Comparison of ENCODE assay signal across 11 cellular contexts in the genomic region with DNA sequence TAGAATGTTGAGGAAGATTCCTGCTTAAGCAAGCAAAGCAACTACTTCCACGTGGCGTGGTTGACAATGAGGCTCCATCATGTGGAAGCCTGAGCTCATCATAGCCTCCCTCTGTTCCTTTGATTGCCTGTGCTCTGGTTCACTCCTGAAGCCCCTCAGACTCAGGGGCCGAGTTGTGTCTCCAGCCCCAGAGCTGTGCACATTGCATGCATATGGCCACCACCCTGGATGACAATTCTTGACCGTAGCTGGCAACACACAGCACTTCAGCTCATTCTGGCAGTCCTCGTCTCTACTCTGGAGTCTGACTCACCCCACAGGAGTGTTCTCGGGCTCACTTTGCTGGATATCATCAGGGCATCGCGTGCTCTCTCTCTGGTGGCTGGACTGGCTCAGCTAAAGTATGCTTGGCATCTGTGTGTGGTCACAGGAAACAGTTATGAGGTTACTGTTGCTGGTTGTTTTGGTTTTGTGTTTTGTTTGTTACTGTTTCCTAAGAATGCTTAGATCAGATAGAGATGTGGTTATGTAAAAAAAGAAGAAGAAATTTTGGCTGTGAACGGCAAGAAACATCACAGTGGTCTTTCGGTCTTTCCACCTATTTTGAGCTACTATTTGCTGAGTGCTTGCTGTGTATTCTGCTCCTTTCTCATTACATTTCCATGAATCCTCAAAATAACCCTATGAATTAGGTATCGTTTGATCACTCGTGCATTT. TPM values are rescaled to one million over a fixed set of nuclear protein-coding genes. Genes with fewer than 3 reads are reported as not detected.
DNase-seq lines count a peak whose midpoint lies in the region; ATAC-seq and TF ChIP-seq lines count a peak whose summit lies in the region.
"Had no signal": no experiment of that assay in that cellular context is flagged by ENCODE, and none has a peak within 500 bp of the region (broad histone marks: within the 10 kb centered on the region; RNA-seq: fewer than 3 reads in every experiment).

No MANE protein-coding gene starts in this region.

- no peak overlapping the region for H3K27ac Mint-ChIP-seq in activated CD8-positive, alpha-beta T cell treated with anti-CD3 and anti-CD28 coated beads, Interleukin-2, amount 10 ng/mL, durations not matched to agents 7 days and 5 days
- no peak overlapping the region for H3K27ac Mint-ChIP-seq in activated CD8-positive, alpha-beta T cell treated with anti-CD3 and anti-CD28 coated beads for 36 hours
- H3K27ac Mint-ChIP-seq in activated T-helper 2 cell treated with anti-CD3 and anti-CD28 coated beads, Interferon-gamma antibody, Interleukin-2, Interleukin-4, amounts not matched to agents 10 μg/mL and 5 μg/mL and 100 μg/mL, durations not matched to agents 14 hours and 24 hours and 36 hours = peak overlapping the region; percentile 45
- H3K27ac Mint-ChIP-seq in activated T-cell treated with anti-CD3 and anti-CD28 coated beads, Interleukin-2, amount 50 U/mL, for 24 hours = no peak overlapping the region
- H3K27ac Mint-ChIP-seq: type B pancreatic cell had no signal

- H3K4me1 ChIP-seq in left ventricle myocardium inferior = peaks cover 29% of the 10 kb centered on the region
- H3K4me1 ChIP-seq in esophagus squamous epithelium = no peaks in the 10 kb centered on the region

- no peaks in the 10 kb centered on the region for H3K9me3 ChIP-seq in left ventricle myocardium inferior (replicated peaks)
- H3K9me3 ChIP-seq in esophagus squamous epithelium = no peaks in the 10 kb centered on the region
- H3K9me3 ChIP-seq: ovary had no signal

- no peak for DNase-seq in activated CD8-positive, alpha-beta T cell treated with anti-CD3 and anti-CD28 coated beads, Interleukin-2, amount 10 ng/mL, durations not matched to agents 7 days and 5 days
- DNase-seq in activated CD8-positive, alpha-beta T cell treated with anti-CD3 and anti-CD28 coated beads for 36 hours = no peak
- peak; percentile 51 for DNase-seq in activated T-helper 2 cell treated with anti-CD3 and anti-CD28 coated beads, Interferon-gamma antibody, Interleukin-2, Interleukin-4, amounts not matched to agents 10 μg/mL and 5 μg/mL and 100 μg/mL, durations not matched to agents 14 hours and 24 hours and 36 hours (ENCODE audit: low spot score)
- DNase-seq in left ventricle myocardium inferior = peak; percentile 46
- DNase-seq in ureter (ENCODE audit: low spot score) = peak; percentile 52
- DNase-seq in activated T-cell treated with anti-CD3 and anti-CD28 coated beads, Interleukin-2, amount 50 U/mL, for 24 hours = no peak
- no peak for DNase-seq in esophagus squamous epithelium (lab: John Stamatoyannopoulos, UW)

- H3K4me3 ChIP-seq in left ventricle myocardium inferior (no peak overlapping the region), esophagus squamous epithelium (no peak overlapping the region)
- H3K4me3 ChIP-seq: ovary had no signal

- no peak overlapping the region for H3K4me3 Mint-ChIP-seq in activated CD8-positive, alpha-beta T cell treated with anti-CD3 and anti-CD28 coated beads, Interleukin-2, amount 10 ng/mL, durations not matched to agents 7 days and 5 days
- H3K4me3 Mint-ChIP-seq in activated CD8-positive, alpha-beta T cell treated with anti-CD3 and anti-CD28 coated beads for 36 hours = no peak overlapping the region
- H3K4me3 Mint-ChIP-seq in activated T-helper 2 cell treated with anti-CD3 and anti-CD28 coated beads, Interferon-gamma antibody, Interleukin-2, Interleukin-4, amounts not matched to agents 10 μg/mL and 5 μg/mL and 100 μg/mL, durations not matched to agents 14 hours and 24 hours and 36 hours (ENCODE audit: low read depth) = peak overlapping the region; percentile 3
- no peak overlapping the region for H3K4me3 Mint-ChIP-seq in activated T-cell treated with anti-CD3 and anti-CD28 coated beads, Interleukin-2, amount 50 U/mL, for 24 hours
- H3K4me3 Mint-ChIP-seq: type B pancreatic cell had no signal

- H3K27ac ChIP-seq in left ventricle myocardium inferior (replicated peaks) (peak overlapping the region; percentile 61), esophagus squamous epithelium (no peak overlapping the region)
- H3K27ac ChIP-seq: ovary, VCaP had no signal

- H3K4me1 Mint-ChIP-seq in activated CD8-positive, alpha-beta T cell treated with anti-CD3 and anti-CD28 coated beads, Interleukin-2, amount 10 ng/mL, durations not matched to agents 7 days and 5 days (ENCODE audit: low read depth) = peaks cover 10% of the 10 kb centered on the region
- H3K4me1 Mint-ChIP-seq in activated CD8-positive, alpha-beta T cell treated with anti-CD3 and anti-CD28 coated beads for 36 hours (ENCODE audit: low read depth) = no peaks in the 10 kb centered on the region
- peaks cover 42% of the 10 kb centered on the region for H3K4me1 Mint-ChIP-seq in activated T-helper 2 cell treated with anti-CD3 and anti-CD28 coated beads, Interferon-gamma antibody, Interleukin-2, Interleukin-4, amounts not matched to agents 10 μg/mL and 5 μg/mL and 100 μg/mL, durations not matched to agents 14 hours and 24 hours and 36 hours (ENCODE audit: low read depth)
- peaks cover 1% of the 10 kb centered on the region for H3K4me1 Mint-ChIP-seq in activated T-cell treated with anti-CD3 and anti-CD28 coated beads, Interleukin-2, amount 50 U/mL, for 24 hours (ENCODE audit: low read depth)

- no peak for TF ChIP-seq CTCF in activated CD8-positive, alpha-beta T cell treated with anti-CD3 and anti-CD28 coated beads for 36 hours (IDR thresholded peaks at IDR 0.05)
- TF ChIP-seq CTCF in left ventricle myocardium inferior (IDR thresholded peaks at IDR 0.05; ENCODE audit: borderline replicate concordance) (no peak), esophagus squamous epithelium (IDR thresholded peaks at IDR 0.05) (no peak)

- POLR2A ChIA-PET in activated CD8-positive, alpha-beta T cell treated with anti-CD3 and anti-CD28 coated beads, Interleukin-2, amount 10 ng/mL, durations not matched to agents 7 days and 5 days (lab: Charles Lee) = interaction anchor here (0.6 kb wide), 1 partner anchor 389 kb away, joined by 3 read pairs; no protein-coding TSS in a partner anchor
- POLR2A ChIA-PET in activated CD8-positive, alpha-beta T cell treated with anti-CD3 and anti-CD28 coated beads for 36 hours (lab: Charles Lee) = no interaction called here

- H3K36me3 ChIP-seq in left ventricle myocardium inferior (no peaks in the 10 kb centered on the region), esophagus squamous epithelium (no peaks in the 10 kb centered on the region)
- H3K36me3 ChIP-seq: ovary had no signal

- H3K9me3 Mint-ChIP-seq in activated CD8-positive, alpha-beta T cell treated with anti-CD3 and anti-CD28 coated beads, Interleukin-2, amount 10 ng/mL, durations not matched to agents 7 days and 5 days (ENCODE audit: insufficient read depth) = no peaks in the 10 kb centered on the region
- H3K9me3 Mint-ChIP-seq in activated CD8-positive, alpha-beta T cell treated with anti-CD3 and anti-CD28 coated beads for 36 hours = no peaks in the 10 kb centered on the region
- H3K9me3 Mint-ChIP-seq in activated T-helper 2 cell treated with anti-CD3 and anti-CD28 coated beads, Interferon-gamma antibody, Interleukin-2, Interleukin-4, amounts not matched to agents 10 μg/mL and 5 μg/mL and 100 μg/mL, durations not matched to agents 14 hours and 24 hours and 36 hours = no peaks in the 10 kb centered on the region
- H3K9me3 Mint-ChIP-seq in activated T-cell treated with anti-CD3 and anti-CD28 coated beads, Interleukin-2, amount 50 U/mL, for 24 hours = no peaks in the 10 kb centered on the region
- H3K9me3 Mint-ChIP-seq: type B pancreatic cell had no signal

- peak; percentile 44 for ATAC-seq in activated CD8-positive, alpha-beta T cell treated with anti-CD3 and anti-CD28 coated beads, Interleukin-2, amount 10 ng/mL, durations not matched to agents 7 days and 5 days
- no peak for ATAC-seq in activated CD8-positive, alpha-beta T cell treated with anti-CD3 and anti-CD28 coated beads for 36 hours
- ATAC-seq in HG02610 (IDR thresholded peaks at IDR 0.05; ENCODE audit: unreplicated experiment) = no peak

- H3K27me3 Mint-ChIP-seq in activated CD8-positive, alpha-beta T cell treated with anti-CD3 and anti-CD28 coated beads, Interleukin-2, amount 10 ng/mL, durations not matched to agents 7 days and 5 days (ENCODE audit: low read depth) = peaks cover 8% of the 10 kb centered on the region
- H3K27me3 Mint-ChIP-seq in activated CD8-positive, alpha-beta T cell treated with anti-CD3 and anti-CD28 coated beads for 36 hours = no peaks in the 10 kb centered on the region
- no peaks in the 10 kb centered on the region for H3K27me3 Mint-ChIP-seq in activated T-helper 2 cell treated with anti-CD3 and anti-CD28 coated beads, Interferon-gamma antibody, Interleukin-2, Interleukin-4, amounts not matched to agents 10 μg/mL and 5 μg/mL and 100 μg/mL, durations not matched to agents 14 hours and 24 hours and 36 hours (ENCODE audit: low read depth)
- no peaks in the 10 kb centered on the region for H3K27me3 Mint-ChIP-seq in activated T-cell treated with anti-CD3 and anti-CD28 coated beads, Interleukin-2, amount 50 U/mL, for 24 hours

- CTCF ChIA-PET in activated CD8-positive, alpha-beta T cell treated with anti-CD3 and anti-CD28 coated beads, Interleukin-2, amount 10 ng/mL, durations not matched to agents 7 days and 5 days (lab: Charles Lee) = interaction anchor here (0.8 to 2.4 kb wide), 3 partner anchors 27 to 190 kb away, joined by 3 to 6 read pairs (median 3); no protein-coding TSS in a partner anchor
- CTCF ChIA-PET in activated CD8-positive, alpha-beta T cell treated with anti-CD3 and anti-CD28 coated beads for 36 hours (lab: Charles Lee) = no interaction called here

- H3K27me3 ChIP-seq in left ventricle myocardium inferior (ENCODE audit: low read depth) (no peaks in the 10 kb centered on the region), esophagus squamous epithelium (no peaks in the 10 kb centered on the region)
- H3K27me3 ChIP-seq: ovary had no signal

- WGBS in esophagus squamous epithelium, 2 donors = 63 to 68% methylated on average over 9 to 12 of the region's 12 CpGs

- no peak for TF ChIP-seq POLR2A in esophagus squamous epithelium (IDR thresholded peaks at IDR 0.05)

- no peaks in the 10 kb centered on the region for H3K36me3 Mint-ChIP-seq in activated CD8-positive, alpha-beta T cell treated with anti-CD3 and anti-CD28 coated beads, Interleukin-2, amount 10 ng/mL, durations not matched to agents 7 days and 5 days (ENCODE audit: low read depth)
- no peaks in the 10 kb centered on the region for H3K36me3 Mint-ChIP-seq in activated CD8-positive, alpha-beta T cell treated with anti-CD3 and anti-CD28 coated beads for 36 hours (ENCODE audit: low read depth)
- no peaks in the 10 kb centered on the region for H3K36me3 Mint-ChIP-seq in activated T-helper 2 cell treated with anti-CD3 and anti-CD28 coated beads, Interferon-gamma antibody, Interleukin-2, Interleukin-4, amounts not matched to agents 10 μg/mL and 5 μg/mL and 100 μg/mL, durations not matched to agents 14 hours and 24 hours and 36 hours (ENCODE audit: low read depth)
- H3K36me3 Mint-ChIP-seq in activated T-cell treated with anti-CD3 and anti-CD28 coated beads, Interleukin-2, amount 50 U/mL, for 24 hours (ENCODE audit: low read depth) = no peaks in the 10 kb centered on the region
- H3K36me3 Mint-ChIP-seq: type B pancreatic cell had no signal

- intact Hi-C loops in activated CD8-positive, alpha-beta T cell treated with anti-CD3 and anti-CD28 coated beads for 36 hours (cut with micrococcal nuclease) = no loop called here
- intact Hi-C loops in activated T-helper 2 cell treated with anti-CD3 and anti-CD28 coated beads, Interferon-gamma antibody, Interleukin-2, Interleukin-4, amounts not matched to agents 10 μg/mL and 5 μg/mL and 100 μg/mL, durations not matched to agents 14 hours and 24 hours and 36 hours (cut with micrococcal nuclease) = loop anchor here (2.0 kb wide), 1 partner anchor 57 kb away; no protein-coding TSS in a partner anchor
- intact Hi-C loops in left ventricle myocardium inferior (cut with micrococcal nuclease) = no loop called here
- intact Hi-C loops in esophagus squamous epithelium (cut with DNase I) = no loop called here

RNA-seq across cellular contexts. Expression of a gene that starts 41.6 kb away (rescaled TPM):
- total RNA-seq in activated CD8-positive, alpha-beta T cell treated with anti-CD3 and anti-CD28 coated beads, Interleukin-2, amount 10 ng/mL, durations not matched to agents 7 days and 5 days = 10 to 100 TPM; 39.7 to 41.1 TPM
- 10 to 100 TPM; 67.4 to 68.9 TPM for total RNA-seq in activated CD8-positive, alpha-beta T cell treated with anti-CD3 and anti-CD28 coated beads for 36 hours
- total RNA-seq in activated T-helper 2 cell treated with anti-CD3 and anti-CD28 coated beads, Interferon-gamma antibody, Interleukin-2, Interleukin-4, amounts not matched to agents 10 μg/mL and 5 μg/mL and 100 μg/mL, durations not matched to agents 14 hours and 24 hours and 36 hours = 51.2 and 51.9 TPM in 2 replicates
- total RNA-seq in left ventricle myocardium inferior = 87.7 TPM
- total RNA-seq in ureter = 43.9 TPM
- total RNA-seq in esophagus squamous epithelium = 10 to 100 TPM; 50.2 to 73.2 (median 62.3) TPM

Comparison
In these comparisons a context has a peak if more than half of its experiments do, and no peak if none do; other contexts are left out.
1. DNase-seq: peak in activated T-helper 2 cell treated with anti-CD3 and anti-CD28 coated beads, Interferon-gamma antibody, Interleukin-2, Interleukin-4, amounts not matched to agents 10 μg/mL and 5 μg/mL and 100 μg/mL, durations not matched to agents 14 hours and 24 hours and 36 hours (single experiment), left ventricle myocardium inferior (single experiment) and ureter (single experiment); none in activated CD8-positive, alpha-beta T cell treated with anti-CD3 and anti-CD28 coated beads, Interleukin-2, amount 10 ng/mL, durations not matched to agents 7 days and 5 days (single experiment), activated CD8-positive, alpha-beta T cell treated with anti-CD3 and anti-CD28 coated beads for 36 hours (single experiment), activated T-cell treated with anti-CD3 and anti-CD28 coated beads, Interleukin-2, amount 50 U/mL, for 24 hours (single experiment) and esophagus squamous epithelium (single experiment).